Comparison of ENCODE assay signal across 11 cellular contexts in the genomic region with DNA sequence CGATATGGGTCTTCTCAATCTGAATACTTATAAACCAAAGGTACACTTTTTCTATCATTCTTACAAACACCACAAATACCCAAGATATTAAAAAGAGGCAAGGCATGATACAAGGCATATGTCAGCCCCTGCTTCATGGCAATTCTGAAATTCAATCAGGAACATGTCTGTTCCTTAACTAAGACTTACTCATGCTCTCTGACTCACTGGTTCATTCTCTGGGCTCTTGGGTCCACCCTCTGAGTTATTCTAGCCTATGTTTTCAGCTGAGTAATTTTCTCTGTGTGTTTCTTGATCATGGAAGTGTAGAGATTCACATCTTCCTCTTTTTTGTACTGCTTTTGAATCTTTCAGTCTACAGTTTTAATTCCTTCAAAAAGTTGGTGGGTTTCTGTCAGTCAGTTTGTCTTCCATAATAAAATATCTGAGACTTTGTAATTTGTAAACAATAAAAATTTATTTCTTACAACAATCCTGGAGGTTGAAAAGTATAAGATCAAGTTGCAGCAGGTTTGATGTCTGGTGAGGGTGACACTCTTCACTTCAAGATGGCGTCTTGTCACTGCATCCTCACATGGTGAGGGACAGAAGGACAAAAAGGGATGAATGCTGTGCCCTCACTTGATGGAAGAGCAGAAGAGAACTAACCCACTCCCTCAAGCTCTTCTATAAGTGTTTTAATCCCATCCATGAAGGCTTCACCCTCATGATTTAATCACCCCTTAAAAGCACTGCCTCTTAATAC.
DNase-seq lines count a peak whose midpoint lies in the region; ATAC-seq, FAIRE-seq and TF ChIP-seq lines count a peak whose summit lies in the region.
"Had no signal": no experiment of that assay in that cellular context is flagged by ENCODE, and none has a peak within 500 bp of the region (broad histone marks: within the 10 kb centered on the region; RNA-seq: fewer than 3 reads in every experiment).

No MANE protein-coding gene starts in this region.

- H3K27me3 ChIP-seq in PC-3 (ENCODE audit: low read length) (peaks cover 3% of the 10 kb centered on the region; the same call in 1 of the 2 replicates), small intestine (ENCODE audit: control insufficient read depth in 2 of 2, insufficient read depth in 2 of 2, low read length in 2 of 2) (no peaks in the 10 kb centered on the region)

- H3K4me2 ChIP-seq in PC-3 (ENCODE audit: low read length), result no peak overlapping the region

- H3K36me3 ChIP-seq in PC-3 (ENCODE audit: low read depth, low read length) (no peaks in the 10 kb centered on the region), small intestine (ENCODE audit: control insufficient read depth in 2 of 2, insufficient read depth in 2 of 2, low read length in 2 of 2) (no peaks in the 10 kb centered on the region)

- H3K27ac ChIP-seq in PC-3 (ENCODE audit: low read length) (no peak overlapping the region), small intestine (ENCODE audit: low read depth in 1 of 2, low read length in 1 of 2) (no peak overlapping the region)

- H3K79me2 ChIP-seq in PC-3 (ENCODE audit: low read length), result no peaks in the 10 kb centered on the region

- no peak overlapping the region for H3K9ac ChIP-seq in PC-3 (ENCODE audit: low read length)

- intact Hi-C loops in PC-3 (cut with micrococcal nuclease), result no loop called here

- WGBS in small intestine, 3 donors, result 70 to 91% (median 76%) methylated on average over 2 of the region's 2 CpGs

- POLR2A ChIA-PET in PC-3 (lab: Charles Lee; ENCODE audit: unreplicated experiment), result no interaction called here

- H3K9me3 ChIP-seq in PC-3 (ENCODE audit: low read length) (no peaks in the 10 kb centered on the region), small intestine (ENCODE audit: control insufficient read depth, low read depth) (no peaks in the 10 kb centered on the region)

- H3K4me3 ChIP-seq in GM12865 (ENCODE audit: low read depth, low read length) (no peak overlapping the region), PC-3 (ENCODE audit: low read length) (no peak overlapping the region), fibroblast of pulmonary artery (replicated peaks; ENCODE audit: low read depth, low read length) (no peak overlapping the region), small intestine (ENCODE audit: low read depth in 1 of 2, low read length in 2 of 2) (no peak overlapping the region)

- BruUV-seq in PC-3 (replicated peaks; lab: Mats Ljungman, UMichigan), result no TSS peak

- H2AFZ ChIP-seq in PC-3 (ENCODE audit: low read length), result no peak overlapping the region

- CTCF ChIA-PET in PC-3 (lab: Charles Lee), result no interaction called here

- ATAC-seq in PC-3 (no peak), GM18858 (IDR thresholded peaks at IDR 0.05; ENCODE audit: unreplicated experiment) (no peak)

- no peaks in the 10 kb centered on the region for H3K9me2 ChIP-seq in PC-3 (replicated peaks; ENCODE audit: low read length)

- no peaks in the 10 kb centered on the region for H4K20me1 ChIP-seq in PC-3 (ENCODE audit: low read length)

- peak; percentile 17 for TF ChIP-seq CTCF in GM12865 (IDR thresholded peaks at IDR 0.05; ENCODE audit: insufficient read depth, low read depth, low read length, missing control alignments)
- TF ChIP-seq CTCF in PC-3 (conservative IDR thresholded peaks at IDR 0.05; ENCODE audit: low read depth, low read length), result no peak
- TF ChIP-seq CTCF in fibroblast of pulmonary artery (IDR thresholded peaks at IDR 0.05; ENCODE audit: low read length, missing control alignments), result no peak

- no peak for FAIRE-seq in small intestine (lab: Jason Lieb, UNC)

- DNase-seq in AG08396 (ENCODE audit: low spot score) (peak; percentile 39), GM12865 (ENCODE audit: low read depth) (peak; percentile 39), PC-3 (peak; percentile 27), fibroblast of pulmonary artery (ENCODE audit: low read depth) (peak; percentile 52), NCI-H2171 treated with DMSO at 0.1 percent for 48 hours (lab: John Stamatoyannopoulos, UW) (no peak), AML-193 (lab: John Stamatoyannopoulos, UW) (no peak), small intestine (no peak)
- DNase-seq: effector CD8-positive, alpha-beta T cell; left cardiac atrium; NCI-H2107 had no signal

- no peaks in the 10 kb centered on the region for H3K4me1 ChIP-seq in PC-3 (ENCODE audit: insufficient read depth, low read length)
- no peaks in the 10 kb centered on the region for H3K4me1 ChIP-seq in small intestine (ENCODE audit: control insufficient read depth in 2 of 2, insufficient read depth in 1 of 2, low read depth in 1 of 2, low read length in 1 of 2)

- no peaks in the 10 kb centered on the region for H3F3A ChIP-seq in PC-3 (ENCODE audit: low read length, unreplicated experiment)

Comparison
In these comparisons a context has a peak if more than half of its experiments do, and no peak if none do; other contexts are left out.
1. DNase-seq: peak in AG08396 (single experiment), GM12865 (single experiment), PC-3 (single experiment) and fibroblast of pulmonary artery (single experiment); none in NCI-H2171 treated with DMSO at 0.1 percent for 48 hours (single experiment), AML-193 (0 of 2) and small intestine (single experiment).